ENCODE assay signal across 1 cellular context in genomic region chr2:159960413-159960812, GRCh38.
TF ChIP-seq lines count a peak whose summit lies in the region.

No MANE protein-coding gene starts in this region.

TF ChIP-seq in HCT116, 20 proteins besides CTCF, POLR2A, EP300 and RAD21 (continued from another document):
- TF ChIP-seq ATF3 (IDR thresholded peaks at IDR 0.05) (0 out of 2 replicates have a peak, but pooled peaks have one; percentile 8), FOSL1 (IDR thresholded peaks at IDR 0.05; ENCODE audit: low read depth) (peak; percentile 75), ZFX (IDR thresholded peaks at IDR 0.05) (no peak), ELF1 (IDR thresholded peaks at IDR 0.05; ENCODE audit: borderline replicate concordance, low read depth) (no peak), CEBPB (IDR thresholded peaks at IDR 0.05; ENCODE audit: low read depth) (peak; percentile 13), ZBTB33 (IDR thresholded peaks at IDR 0.05; ENCODE audit: extremely low read depth, insufficient replicate concordance, low read length) (no peak)
TF ChIP-seq in HCT116: peak in this region for 8.
